Comparison of ENCODE assay signal across 8 cellular contexts in the genomic region with DNA sequence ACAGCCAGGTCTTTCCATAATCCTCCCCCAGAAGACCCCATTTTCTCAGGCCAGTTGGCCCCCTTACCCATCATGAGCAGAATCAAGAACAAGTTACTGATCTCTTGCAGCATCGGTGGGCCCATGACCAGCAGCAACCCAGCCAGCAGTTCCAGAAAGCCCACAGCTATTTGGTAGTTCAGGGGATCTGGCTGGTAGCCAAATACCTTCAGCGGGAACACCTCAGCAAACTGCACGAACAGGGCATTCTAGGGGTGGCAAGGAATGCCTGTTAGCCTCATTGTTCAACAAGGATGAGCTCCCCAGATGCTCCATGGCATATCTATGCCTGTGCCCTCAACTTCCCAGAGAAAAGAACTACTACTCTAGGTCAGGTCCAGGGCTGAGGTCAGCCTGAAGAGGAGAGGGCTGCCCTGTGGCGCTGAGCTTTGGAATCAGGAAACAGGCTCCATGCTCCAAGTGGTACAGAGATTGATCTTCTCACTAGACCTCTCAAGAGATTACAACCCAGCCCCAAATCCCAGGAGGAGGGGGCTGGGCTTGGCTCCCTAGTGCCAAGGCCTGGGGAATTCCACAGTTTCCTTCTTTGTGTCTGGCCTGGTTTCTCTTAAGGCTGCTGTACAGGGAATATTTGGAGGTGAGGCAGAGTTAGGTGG. TPM values are rescaled to one million over a fixed set of nuclear protein-coding genes. Genes with fewer than 3 reads are reported as not detected.
DNase-seq lines count a peak whose midpoint lies in the region; ATAC-seq and TF ChIP-seq lines count a peak whose summit lies in the region.

No MANE protein-coding gene starts in this region.

- TF ChIP-seq CTCF in BJ (IDR thresholded peaks at IDR 0.05; ENCODE audit: insufficient read depth, low read depth, low read length) (no peak), LNCaP clone FGC (IDR thresholded peaks at IDR 0.05; ENCODE audit: control insufficient read depth, extremely low read depth, insufficient read depth) (no peak), chondrocyte (IDR thresholded peaks at IDR 0.05) (no peak)

- H3K4me1 Mint-ChIP-seq in chondrocyte (ENCODE audit: low read depth) = peaks cover 26% of the 10 kb centered on the region
- peaks cover 18 to 60% (median 41%) of the 10 kb centered on the region in 4 donors for H3K4me1 Mint-ChIP-seq in naive thymus-derived CD8-positive, alpha-beta T cell

- DNase-seq in BJ (ENCODE audit: low read depth) = no peak
- no peak for DNase-seq in LNCaP clone FGC (ENCODE audit: low read depth)
- DNase-seq in chondrocyte (ENCODE audit: low spot score) = no peak
- DNase-seq in naive thymus-derived CD8-positive, alpha-beta T cell = no peak
- DNase-seq in NCI-H774 (lab: John Stamatoyannopoulos, UW) = no peak

- H3K27ac Mint-ChIP-seq in chondrocyte (ENCODE audit: unreplicated experiment) = peak overlapping the region; percentile 95
- H3K27ac Mint-ChIP-seq in naive thymus-derived CD8-positive, alpha-beta T cell = peak overlapping the region; percentile 91 to 100 (median 98)

- peak overlapping the region; percentile 98 for H3K4me3 Mint-ChIP-seq in chondrocyte (ENCODE audit: unreplicated experiment)
- H3K4me3 Mint-ChIP-seq in naive thymus-derived CD8-positive, alpha-beta T cell = peak overlapping the region; percentile 91 to 100 (median 98)

- H3K4me3 ChIP-seq in BJ (ENCODE audit: low read depth, low read length) (peak overlapping the region; percentile 58), LNCaP clone FGC (ENCODE audit: low read depth, low read length) (peak overlapping the region; percentile 72)

- CTCF ChIA-PET in BJ (lab: Yijun Ruan, JAX) = interaction anchor here (1.5 to 2.6 kb wide), 2 partner anchors 11 to 117 kb away, joined by 6 to 7 read pairs; no protein-coding TSS in a partner anchor

- peaks cover 3% of the 10 kb centered on the region; the same call in 1 of the 2 replicates for H3K36me3 ChIP-seq in BJ (ENCODE audit: control insufficient read depth, insufficient read depth, low read length)

- H3K36me3 Mint-ChIP-seq in chondrocyte (ENCODE audit: low read depth) = peaks cover 8% of the 10 kb centered on the region
- H3K36me3 Mint-ChIP-seq in naive thymus-derived CD8-positive, alpha-beta T cell = peaks cover 0 to 21% (median 7%) of the 10 kb centered on the region in 3 donors

- H3K27me3 Mint-ChIP-seq in chondrocyte (ENCODE audit: low read depth) = no peaks in the 10 kb centered on the region
- H3K27me3 Mint-ChIP-seq in naive thymus-derived CD8-positive, alpha-beta T cell = no peaks in the 10 kb centered on the region

- H3K27me3 ChIP-seq in BJ (ENCODE audit: control insufficient read depth, insufficient read depth, low read length) = no peaks in the 10 kb centered on the region

- no peaks in the 10 kb centered on the region for H3K9me3 Mint-ChIP-seq in chondrocyte (ENCODE audit: low read depth)
- H3K9me3 Mint-ChIP-seq in naive thymus-derived CD8-positive, alpha-beta T cell = no peaks in the 10 kb centered on the region

- no peak for ATAC-seq in naive thymus-derived CD8-positive, alpha-beta T cell
- ATAC-seq in GM18498 (IDR thresholded peaks at IDR 0.05; ENCODE audit: unreplicated experiment) (no peak), GM21528 (IDR thresholded peaks at IDR 0.05; ENCODE audit: low FRiP score, unreplicated experiment) (no peak), GM21576 (IDR thresholded peaks at IDR 0.05; ENCODE audit: unreplicated experiment) (no peak)

- POLR2A ChIA-PET in BJ (lab: Charles Lee) = no interaction called here
- POLR2A ChIA-PET in naive thymus-derived CD8-positive, alpha-beta T cell (lab: Charles Lee) = interaction anchor here (2.8 kb wide), 1 partner anchor 47 kb away, joined by 20 read pairs; a partner anchor contains a TSS

RNA-seq across cellular contexts. Expression of a gene that starts 1.3 kb away (rescaled TPM):
- 69.4 and 79.5 TPM in 2 replicates for polyA plus RNA-seq in BJ (2011; rRNA removed)
- polyA minus RNA-seq in BJ (2011; rRNA and poly(A)+ RNA removed) = 13.4 and 22.3 TPM in 2 replicates
- 16.2 to 19.1 TPM (median 17.7 TPM) in 3 replicates for total RNA-seq in chondrocyte
- 10 to 100 TPM; 34.3 to 36.4 TPM for total RNA-seq in naive thymus-derived CD8-positive, alpha-beta T cell
- 100 to 1,000 TPM; 145 to 154 (median 146) TPM for polyA plus RNA-seq in naive thymus-derived CD8-positive, alpha-beta T cell

RNA-seq across cellular contexts. Expression of a gene that starts 47.9 kb away (rescaled TPM):
- 11.1 and 13.8 TPM in 2 replicates for polyA plus RNA-seq in BJ (2011; rRNA removed)
- polyA minus RNA-seq in BJ (2011; rRNA and poly(A)+ RNA removed) = 11.5 and 21.2 TPM in 2 replicates
- 18.8 to 24.8 TPM (median 22.8 TPM) in 3 replicates for total RNA-seq in chondrocyte
- 10 to 100 TPM; 55.2 to 55.5 TPM for total RNA-seq in naive thymus-derived CD8-positive, alpha-beta T cell
- 1 to 10 TPM; 6.9 to 9.9 (median 9.6) TPM for polyA plus RNA-seq in naive thymus-derived CD8-positive, alpha-beta T cell

RNA-seq across cellular contexts. Expression of a gene that starts 54.4 kb away (rescaled TPM):
- polyA plus RNA-seq in BJ (2011; rRNA removed) = not detected in 2 replicates
- not detected in 2 replicates for polyA minus RNA-seq in BJ (2011; rRNA and poly(A)+ RNA removed)
- total RNA-seq in chondrocyte = 0.12 to 0.64 TPM (median 0.22 TPM) in 3 replicates
- total RNA-seq in naive thymus-derived CD8-positive, alpha-beta T cell = under 1 TPM; 0.77 to 0.81 TPM
- polyA plus RNA-seq in naive thymus-derived CD8-positive, alpha-beta T cell = under 1 TPM; 0.06 to 0.27 (median 0.16) TPM
